14 cellular contexts compared by ENCODE assay signal in the genomic region with DNA sequence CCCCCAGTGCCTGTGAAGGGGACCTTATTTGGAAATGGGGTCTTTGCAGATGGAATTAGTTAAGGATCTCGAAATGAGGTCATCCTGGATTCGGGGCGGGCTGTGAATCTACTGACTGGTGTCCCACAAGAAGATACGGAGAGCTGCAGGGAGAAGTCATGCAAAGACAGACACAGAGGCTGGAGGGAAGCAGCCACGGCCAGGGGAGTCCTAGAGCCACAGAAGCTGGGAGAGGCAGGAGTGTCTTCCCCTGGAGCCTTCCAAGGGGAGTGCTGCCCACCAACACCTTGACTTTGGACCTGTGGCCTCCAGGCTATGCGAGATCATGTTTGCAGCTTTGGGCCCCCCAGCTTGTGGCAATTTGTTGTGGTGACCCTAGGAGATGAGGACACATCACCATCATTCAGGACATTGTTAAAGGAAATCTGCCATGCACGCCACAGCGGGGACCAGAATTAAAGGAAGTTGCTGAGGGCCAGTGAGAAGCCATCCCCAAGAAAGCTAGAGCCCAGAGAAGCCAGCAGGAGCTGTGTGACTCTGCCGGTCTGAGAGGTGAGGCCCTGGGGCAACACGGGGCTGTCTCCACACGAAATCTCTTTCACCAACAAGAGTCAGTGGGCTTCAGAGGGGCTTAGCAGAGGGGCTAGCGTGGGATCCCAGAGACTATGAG.
DNase-seq lines count a peak whose midpoint lies in the region; ATAC-seq lines count a peak whose summit lies in the region.
"Had no signal": no experiment of that assay in that cellular context is flagged by ENCODE, and none has a peak within 500 bp of the region (broad histone marks: within the 10 kb centered on the region; RNA-seq: fewer than 3 reads in every experiment).

No MANE protein-coding gene starts in this region.

- H3K4me3 Mint-ChIP-seq in activated CD8-positive, alpha-beta memory T cell treated with anti-CD3 and anti-CD28 coated beads, Interleukin-2, amount 10 ng/mL, durations not matched to agents 7 days and 5 days, result no peak overlapping the region
- H3K4me3 Mint-ChIP-seq: CD8-positive, alpha-beta memory T cell had no signal

- intact Hi-C loops in sciatic nerve (cut with DNase I), result no loop called here

- peaks cover 18% of the 10 kb centered on the region for H3K9me3 Mint-ChIP-seq in activated CD8-positive, alpha-beta memory T cell treated with anti-CD3 and anti-CD28 coated beads, Interleukin-2, amount 10 ng/mL, durations not matched to agents 7 days and 5 days (ENCODE audit: low read depth)

- DNase-seq in activated CD8-positive, alpha-beta memory T cell treated with anti-CD3 and anti-CD28 coated beads, Interleukin-2, amount 50 U/mL, for 48 hours, result peak; percentile 8
- no peak for DNase-seq in activated CD8-positive, alpha-beta memory T cell treated with anti-CD3 and anti-CD28 coated beads, Interleukin-2, amount 10 ng/mL, durations not matched to agents 7 days and 5 days
- DNase-seq in islet precursor cell (peak; percentile 33), sciatic nerve (ENCODE audit: low spot score) (peak; percentile 21), kidney tubule cell (ENCODE audit: low spot score) (no peak), SKM-1 treated with dmso at 0.1 percent for 144 hours (lab: John Stamatoyannopoulos, UW; ENCODE audit: unreplicated experiment) (no peak), NCI-H748 treated with DMSO at 0.1 percent for 48 hours (lab: John Stamatoyannopoulos, UW) (no peak)
- DNase-seq: AML-193; Caco-2; CD8-positive, alpha-beta memory T cell; DND-41; GDM1 had no signal

- no peaks in the 10 kb centered on the region for H3K4me1 Mint-ChIP-seq in activated CD8-positive, alpha-beta memory T cell treated with anti-CD3 and anti-CD28 coated beads, Interleukin-2, amount 10 ng/mL, durations not matched to agents 7 days and 5 days
- H3K4me1 Mint-ChIP-seq: CD8-positive, alpha-beta memory T cell had no signal

- CTCF ChIA-PET in activated CD8-positive, alpha-beta memory T cell treated with anti-CD3 and anti-CD28 coated beads, Interleukin-2, amount 10 ng/mL, durations not matched to agents 7 days and 5 days (lab: Charles Lee), result no interaction called here

- H3K36me3 Mint-ChIP-seq in activated CD8-positive, alpha-beta memory T cell treated with anti-CD3 and anti-CD28 coated beads, Interleukin-2, amount 10 ng/mL, durations not matched to agents 7 days and 5 days, result no peaks in the 10 kb centered on the region
- H3K36me3 Mint-ChIP-seq: CD8-positive, alpha-beta memory T cell had no signal

- no peaks in the 10 kb centered on the region for H3K27me3 Mint-ChIP-seq in activated CD8-positive, alpha-beta memory T cell treated with anti-CD3 and anti-CD28 coated beads, Interleukin-2, amount 10 ng/mL, durations not matched to agents 7 days and 5 days

- no peak overlapping the region for H3K27ac Mint-ChIP-seq in activated CD8-positive, alpha-beta memory T cell treated with anti-CD3 and anti-CD28 coated beads, Interleukin-2, amount 10 ng/mL, durations not matched to agents 7 days and 5 days

- ATAC-seq in activated CD8-positive, alpha-beta memory T cell treated with anti-CD3 and anti-CD28 coated beads, Interleukin-2, amount 10 ng/mL, durations not matched to agents 7 days and 5 days, result no peak
- no peak for ATAC-seq in sciatic nerve
- ATAC-seq: HCT116, HepG2 had no signal

Comparison
In these comparisons a context has a peak if more than half of its experiments do, and no peak if none do; other contexts are left out.
1. DNase-seq: peak in activated CD8-positive, alpha-beta memory T cell treated with anti-CD3 and anti-CD28 coated beads, Interleukin-2, amount 50 U/mL, for 48 hours (single experiment), islet precursor cell (single experiment) and sciatic nerve (single experiment); none in activated CD8-positive, alpha-beta memory T cell treated with anti-CD3 and anti-CD28 coated beads, Interleukin-2, amount 10 ng/mL, durations not matched to agents 7 days and 5 days (single experiment), kidney tubule cell (single experiment), SKM-1 treated with dmso at 0.1 percent for 144 hours (single experiment) and NCI-H748 treated with DMSO at 0.1 percent for 48 hours (single experiment).